9 cellular contexts compared by ENCODE assay signal in genomic region chr12:117100251-117100650, GRCh38. TPM values are rescaled to one million over a fixed set of nuclear protein-coding genes. Genes with fewer than 3 reads are reported as not detected.
A peak's percentile ranks its signal among the peaks of the same experiment; 100 is the strongest.
DNase-seq lines count a peak whose midpoint lies in the region; ATAC-seq, FAIRE-seq and TF ChIP-seq lines count a peak whose summit lies in the region.
"Had no signal": no experiment of that assay in that cellular context is flagged by ENCODE, and none has a peak within 500 bp of the region (broad histone marks: within the 10 kb centered on the region; RNA-seq: fewer than 3 reads in every experiment).

No MANE protein-coding gene starts in this region.

- peaks cover 29% of the 10 kb centered on the region for H3K4me1 Mint-ChIP-seq in T-helper 1 cell treated with Interleukin-12 subunit alpha and Interleukin-12 subunit beta and Interleukin-4 antibody, amounts not matched to agents 30 μg/mL and 1 μg/mL, for 36 hours (ENCODE audit: low read depth)
- H3K4me1 Mint-ChIP-seq in chondrocyte (ENCODE audit: low read depth): peaks cover 3% of the 10 kb centered on the region

- ATAC-seq in pancreas (peak in 3 of 4 donors; percentile 13 to 23 (median 17)), GM21526 (IDR thresholded peaks at IDR 0.05; ENCODE audit: low FRiP score, unreplicated experiment) (no peak), HG03571 (IDR thresholded peaks at IDR 0.05; ENCODE audit: unreplicated experiment) (no peak)

- H3K36me3 Mint-ChIP-seq in T-helper 1 cell treated with Interleukin-12 subunit alpha and Interleukin-12 subunit beta and Interleukin-4 antibody, amounts not matched to agents 30 μg/mL and 1 μg/mL, for 36 hours (ENCODE audit: low read depth): no peaks in the 10 kb centered on the region
- H3K36me3 Mint-ChIP-seq in chondrocyte (ENCODE audit: low read depth): no peaks in the 10 kb centered on the region

- H3K27me3 Mint-ChIP-seq in T-helper 1 cell treated with Interleukin-12 subunit alpha and Interleukin-12 subunit beta and Interleukin-4 antibody, amounts not matched to agents 30 μg/mL and 1 μg/mL, for 36 hours (ENCODE audit: low read depth): peaks cover 27% of the 10 kb centered on the region
- H3K27me3 Mint-ChIP-seq in chondrocyte (ENCODE audit: low read depth): peaks cover 52% of the 10 kb centered on the region

- H3K36me3 ChIP-seq in pancreas: no peaks in the 10 kb centered on the region

- intact Hi-C loops in pancreas (cut with DNase I): no loop called here

- no peaks in the 10 kb centered on the region for H3K9me3 ChIP-seq in pancreas

- DNase-seq in T-helper 1 cell (no peak), LoVo (ENCODE audit: low spot score) (peak; percentile 37), chondrocyte (ENCODE audit: low spot score) (no peak), pancreas (peak in 1 of 6 donors; percentile 35)
- DNase-seq in activated CD4-positive, alpha-beta T cell treated with anti-CD3 and anti-CD28 coated beads, Interleukin-2, amount 50 U/mL, for 1 hour: no peak

- no peak for FAIRE-seq in pancreas (lab: Jason Lieb, UNC)
- FAIRE-seq: keratinocyte had no signal

- no peaks in the 10 kb centered on the region for H3K27me3 ChIP-seq in pancreas

- TF ChIP-seq CTCF in chondrocyte (IDR thresholded peaks at IDR 0.05) (peak; percentile 71), pancreas (IDR thresholded peaks at IDR 0.05) (peak in 1 of 4 donors; percentile 10)

- peaks cover 0 to 24% (median 5%) of the 10 kb centered on the region in 3 donors for H3K4me1 ChIP-seq in pancreas

- H3K27ac ChIP-seq in pancreas: peak overlapping the region in 1 of 4 donors; percentile 18

- H3K4me3 ChIP-seq in pancreas: no peak overlapping the region

- H3K4me3 Mint-ChIP-seq in T-helper 1 cell treated with Interleukin-12 subunit alpha and Interleukin-12 subunit beta and Interleukin-4 antibody, amounts not matched to agents 30 μg/mL and 1 μg/mL, for 36 hours: peak overlapping the region; percentile 83
- no peak overlapping the region for H3K4me3 Mint-ChIP-seq in chondrocyte (ENCODE audit: unreplicated experiment)

- no peaks in the 10 kb centered on the region for H3K9me3 Mint-ChIP-seq in T-helper 1 cell treated with Interleukin-12 subunit alpha and Interleukin-12 subunit beta and Interleukin-4 antibody, amounts not matched to agents 30 μg/mL and 1 μg/mL, for 36 hours
- no peaks in the 10 kb centered on the region for H3K9me3 Mint-ChIP-seq in chondrocyte (ENCODE audit: low read depth)

- 26 to 30% methylated on average over 5 of the region's 5 CpGs for WGBS in pancreas, 2 donors

- no peak overlapping the region for H3K27ac Mint-ChIP-seq in T-helper 1 cell treated with Interleukin-12 subunit alpha and Interleukin-12 subunit beta and Interleukin-4 antibody, amounts not matched to agents 30 μg/mL and 1 μg/mL, for 36 hours
- no peak overlapping the region for H3K27ac Mint-ChIP-seq in chondrocyte (ENCODE audit: unreplicated experiment)

RNA-seq across cellular contexts. Expression of gene TESC, which starts 1.0 kb away (rescaled TPM):
- total RNA-seq in chondrocyte (not detected in 3 replicates), pancreas (10 to 100 TPM; 50.3 to 83.2 (median 62.1) TPM)
- polyA plus RNA-seq in pancreas: 10 to 100 TPM; 59.0 to 64.7 TPM

Comparison
In these comparisons a context has a peak if more than half of its experiments do, and no peak if none do; other contexts are left out.
1. ATAC-seq: peak in pancreas (3 of 4); none in GM21526 (single experiment) and HG03571 (single experiment).
2. RNA of gene TESC, which starts 1.0 kb away (total RNA-seq): 50.3 to 83.2 TPM in pancreas; not detected in chondrocyte; every median in the first group is over 10 times any median in the second.